ENCODE assay signal across 8 cellular contexts in genomic region chr2:121754851-121755236, GRCh38. TPM values are rescaled to one million over a fixed set of nuclear protein-coding genes. Genes with fewer than 3 reads are reported as not detected.
DNase-seq lines count a peak whose midpoint lies in the region; ATAC-seq and TF ChIP-seq lines count a peak whose summit lies in the region.

No MANE protein-coding gene starts in this region.

- H3K27ac ChIP-seq in cardiac muscle cell (peak overlapping the region; percentile 33), iPS-18a (ENCODE audit: low read length) (peak overlapping the region; percentile 2), testis (no peak overlapping the region)

- H3K9ac ChIP-seq in iPS-18a (ENCODE audit: low read length) = peak overlapping the region; percentile 84

- CTCF ChIA-PET in activated B cell treated with CpG ODN at 0.5 μM for 24 hours (lab: Charles Lee) = interaction anchor here (1.2 to 1.4 kb wide), 2 partner anchors 30 to 224 kb away, joined by 3 read pairs; partner anchors contain the start of gene RNU4ATAC

- no peaks in the 10 kb centered on the region for H3K9me3 Mint-ChIP-seq in activated B cell treated with CpG ODN at 0.5 μM for 24 hours

- H3K9me3 ChIP-seq in cardiac muscle cell (ENCODE audit: low read depth) (no peaks in the 10 kb centered on the region), iPS-18a (ENCODE audit: control insufficient read depth, low read depth, low read length) (no peaks in the 10 kb centered on the region), testis (no peaks in the 10 kb centered on the region)

- H3K27me3 Mint-ChIP-seq in activated B cell treated with CpG ODN at 0.5 μM for 24 hours = no peaks in the 10 kb centered on the region

- peak overlapping the region; percentile 93 for H3K4me3 Mint-ChIP-seq in activated B cell treated with CpG ODN at 0.5 μM for 24 hours

- POLR2A ChIA-PET in activated B cell treated with CpG ODN at 0.5 μM for 24 hours (lab: Charles Lee) = interaction anchor here (0.6 to 1.9 kb wide), 6 partner anchors 10 to 1578 kb away, joined by 3 to 23 read pairs (median 8); partner anchors contain the start of genes CLASP1, NIFK and RNU4ATAC

- 0% methylated on average over 8 of the region's 8 CpGs for WGBS in testis, 2 donors

- intact Hi-C loops in Right ventricle myocardium superior (cut with DNase I) = no loop called here
- intact Hi-C loops in activated B cell treated with CpG ODN at 0.5 μM for 24 hours (cut with micrococcal nuclease) = loop anchor here (1.0 kb wide), 4 partner anchors 18 to 225 kb away; partner anchors contain the start of genes CLASP1 and RNU4ATAC
- intact Hi-C loops in testis (cut with DNase I; ENCODE audit: low total_unique reads) = no loop called here

- TF ChIP-seq POLR2A in testis (IDR thresholded peaks at IDR 0.05) = no peak

- ATAC-seq in Right ventricle myocardium superior (ENCODE audit: poor library complexity) (no peak), activated B cell treated with CpG ODN at 0.5 μM for 24 hours (ENCODE audit: low read depth) (no peak), HG02763 (IDR thresholded peaks at IDR 0.05; ENCODE audit: unreplicated experiment) (no peak), GM18858 (IDR thresholded peaks at IDR 0.05; ENCODE audit: unreplicated experiment) (no peak)

- H3K4me3 ChIP-seq in cardiac muscle cell (peak overlapping the region; percentile 91), iPS-18a (ENCODE audit: low read length) (peak overlapping the region; percentile 75), testis (peak overlapping the region; percentile 90 to 92)

- H3K27me3 ChIP-seq in cardiac muscle cell = no peaks in the 10 kb centered on the region
- H3K27me3 ChIP-seq in iPS-18a (ENCODE audit: control insufficient read depth, insufficient read depth, low read length) = no peaks in the 10 kb centered on the region
- no peaks in the 10 kb centered on the region for H3K27me3 ChIP-seq in testis

- H3K36me3 Mint-ChIP-seq in activated B cell treated with CpG ODN at 0.5 μM for 24 hours (ENCODE audit: low read depth) = peaks cover 33% of the 10 kb centered on the region

- peaks cover 34% of the 10 kb centered on the region for H3K4me1 Mint-ChIP-seq in activated B cell treated with CpG ODN at 0.5 μM for 24 hours

- peaks cover 8% of the 10 kb centered on the region for H3K4me1 ChIP-seq in cardiac muscle cell (ENCODE audit: low read depth)
- no peaks in the 10 kb centered on the region for H3K4me1 ChIP-seq in iPS-18a (ENCODE audit: control insufficient read depth, low read depth, low read length)
- peaks cover 10% of the 10 kb centered on the region for H3K4me1 ChIP-seq in testis

- TF ChIP-seq CTCF in cardiac muscle cell (IDR thresholded peaks at IDR 0.05; ENCODE audit: low read depth, low read length) (no peak), activated B cell treated with CpG ODN at 0.5 μM for 24 hours (IDR thresholded peaks at IDR 0.05) (no peak), testis (IDR thresholded peaks at IDR 0.05) (no peak)

- no peaks in the 10 kb centered on the region for H3K36me3 ChIP-seq in cardiac muscle cell
- H3K36me3 ChIP-seq in iPS-18a (ENCODE audit: control insufficient read depth, low read depth, low read length) = peaks cover 21% of the 10 kb centered on the region
- no peaks in the 10 kb centered on the region for H3K36me3 ChIP-seq in testis (ENCODE audit: low read depth, missing control alignments)

- peak overlapping the region; percentile 80 for H3K27ac Mint-ChIP-seq in activated B cell treated with CpG ODN at 0.5 μM for 24 hours

- DNase-seq in cardiac muscle cell (ENCODE audit: low read depth in 1 of 2, low spot score in 1 of 2) = no peak
- DNase-seq in Right ventricle myocardium superior = no peak
- DNase-seq in activated B cell treated with CpG ODN at 0.5 μM for 24 hours = no peak
- DNase-seq in testis = no peak
- no peak for DNase-seq in epidermal melanocyte (ENCODE audit: insufficient read length, low spot score)

RNA-seq across cellular contexts. Expression of gene TSN, which starts 0.6 kb away (rescaled TPM):
- total RNA-seq in cardiac muscle cell (27.0 and 32.1 TPM in 2 replicates), Right ventricle myocardium superior (32.8 TPM), activated B cell treated with CpG ODN at 0.5 μM for 24 hours (60.8 and 61.3 TPM in 2 replicates), testis (100 to 1,000 TPM in 1 of 2 donors, 10 to 100 TPM in 1; 63.5 to 104 TPM)
- polyA plus RNA-seq in cardiac muscle cell (57.3 and 59.4 TPM in 2 replicates), testis (ENCODE audit: insufficient read depth, low read depth, low replicate concordance) (111 TPM)

RNA-seq across cellular contexts. Expression of gene NIFK, which starts 18.2 kb away (rescaled TPM):
- total RNA-seq in cardiac muscle cell (20.4 and 47.4 TPM in 2 replicates), Right ventricle myocardium superior (22.2 TPM), activated B cell treated with CpG ODN at 0.5 μM for 24 hours (86.4 and 102 TPM in 2 replicates), testis (10 to 100 TPM; 51.5 to 59.2 TPM)
- polyA plus RNA-seq in cardiac muscle cell (44.0 and 47.9 TPM in 2 replicates), testis (ENCODE audit: insufficient read depth, low read depth, low replicate concordance) (33.4 TPM)

Comparison
In these comparisons a context has a peak if more than half of its experiments do, and no peak if none do; other contexts are left out.
1. H3K27ac ChIP-seq: peak in cardiac muscle cell (single experiment) and iPS-18a (single experiment); none in testis (0 of 2).
2. Peak in every context shown above with its lines, with median percentiles within 50 percentile points of each other: H3K4me3 ChIP-seq.